In the genomic region with DNA sequence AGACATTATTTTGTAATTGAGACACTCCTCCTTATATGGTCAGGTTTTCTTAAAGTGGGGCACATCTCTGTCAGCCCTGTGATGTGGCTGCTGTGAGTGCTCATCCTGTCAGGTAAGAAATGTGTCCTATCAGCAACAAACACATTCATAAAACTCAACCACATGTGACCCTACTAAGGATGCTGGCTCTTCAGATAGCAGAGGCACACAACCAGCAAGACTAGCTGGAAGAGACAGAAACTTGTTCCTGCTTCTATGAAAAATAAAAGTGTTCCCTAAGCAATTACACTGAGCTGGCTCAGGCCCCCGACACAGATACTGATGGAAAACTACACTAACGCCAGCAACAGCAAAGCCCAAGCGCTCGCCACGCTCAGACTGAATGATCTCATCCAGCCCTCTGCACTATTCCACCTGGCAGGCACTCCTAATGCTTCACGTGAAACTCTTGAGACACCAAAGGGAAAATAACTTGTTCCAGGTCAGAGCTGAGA, we compare ENCODE assay signal across 8 cellular contexts. TPM values are rescaled to one million over a fixed set of nuclear protein-coding genes. Genes with fewer than 3 reads are reported as not detected.
A peak's percentile ranks its signal among the peaks of the same experiment; 100 is the strongest.
DNase-seq lines count a peak whose midpoint lies in the region; ATAC-seq, FAIRE-seq and TF ChIP-seq lines count a peak whose summit lies in the region.

No MANE protein-coding gene starts in this region.

- H3K4me3 ChIP-seq in bronchial epithelial cell (ENCODE audit: low read depth, low read length) (no peak overlapping the region), HAP-1 (no peak overlapping the region)

- no peaks in the 10 kb centered on the region for H3K9me3 ChIP-seq in HAP-1

- peak; percentile 40 to 75 for ATAC-seq in natural killer cell treated with Interleukin-12 subunit alpha and Interleukin-12 subunit beta and Interleukin-15 and Interleukin-18, amount 100 ng/mL, for 72 hours
- no peak for ATAC-seq in GM21723 (IDR thresholded peaks at IDR 0.05; ENCODE audit: unreplicated experiment)

- H3K36me3 Mint-ChIP-seq in natural killer cell treated with Interleukin-12 subunit alpha and Interleukin-12 subunit beta and Interleukin-15 and Interleukin-18, amount 100 ng/mL, for 72 hours, result peaks cover 6% of the 10 kb centered on the region

- TF ChIP-seq CTCF in bronchial epithelial cell (IDR thresholded peaks at IDR 0.05; ENCODE audit: insufficient read depth, low read length, severe bottlenecking), result no peak

- H3K36me3 ChIP-seq in bronchial epithelial cell (ENCODE audit: control insufficient read depth, insufficient read depth, low read length) (peaks cover 6% of the 10 kb centered on the region), HAP-1 (replicated peaks) (0 out of 2 replicates have a peak, but pooled peaks cover 3% of the 10 kb centered on the region)

- no peaks in the 10 kb centered on the region for H3K9me3 Mint-ChIP-seq in natural killer cell treated with Interleukin-12 subunit alpha and Interleukin-12 subunit beta and Interleukin-15 and Interleukin-18, amount 100 ng/mL, for 72 hours

- peak overlapping the region; percentile 24 to 60 for H3K27ac Mint-ChIP-seq in natural killer cell treated with Interleukin-12 subunit alpha and Interleukin-12 subunit beta and Interleukin-15 and Interleukin-18, amount 100 ng/mL, for 72 hours

- H3K27me3 Mint-ChIP-seq in natural killer cell treated with Interleukin-12 subunit alpha and Interleukin-12 subunit beta and Interleukin-15 and Interleukin-18, amount 100 ng/mL, for 72 hours, result no peaks in the 10 kb centered on the region

- no peak overlapping the region for H3K4me3 Mint-ChIP-seq in natural killer cell treated with Interleukin-12 subunit alpha and Interleukin-12 subunit beta and Interleukin-15 and Interleukin-18, amount 100 ng/mL, for 72 hours

- peak; percentile 28 for FAIRE-seq in bronchial epithelial cell (lab: Jason Lieb, UNC)

- in situ Hi-C loops in HAP-1 (cut with MboI; ENCODE audit: low sequenced_read_pairs), result no loop called here

- DNase-seq in CMK (ENCODE audit: low read depth) (peak; percentile 85), T-helper 1 cell (peak in 4 of 5 donors; percentile 46 to 82 (median 48)), bronchial epithelial cell (ENCODE audit: low read depth) (no peak), HuH-7.5 (ENCODE audit: low spot score) (no peak), HAP-1 (ENCODE audit: low spot score in 2 of 2) (no peak), dermis blood vessel endothelial cell (no peak)
- no peak for DNase-seq in natural killer cell treated with Interleukin-12 subunit alpha and Interleukin-12 subunit beta and Interleukin-15 and Interleukin-18, amount 100 ng/mL, for 72 hours (ENCODE audit: low spot score)

- H3K4me1 ChIP-seq in HAP-1, result no peaks in the 10 kb centered on the region

- H3K27me3 ChIP-seq in bronchial epithelial cell (ENCODE audit: control insufficient read depth, insufficient read depth, low read length) (no peaks in the 10 kb centered on the region), HAP-1 (ENCODE audit: low read depth) (no peaks in the 10 kb centered on the region)

- H3K4me1 Mint-ChIP-seq in natural killer cell treated with Interleukin-12 subunit alpha and Interleukin-12 subunit beta and Interleukin-15 and Interleukin-18, amount 100 ng/mL, for 72 hours (ENCODE audit: low read depth in 2 of 2), result peaks cover 34 to 40% of the 10 kb centered on the region in 2 donors

RNA-seq across cellular contexts. Expression of a gene that starts 49.8 kb away (rescaled TPM):
- 0.53 and 0.64 TPM in 2 replicates for total RNA-seq in bronchial epithelial cell
- 1 to 10 TPM; 1.7 to 6.1 TPM for total RNA-seq in natural killer cell treated with Interleukin-12 subunit alpha and Interleukin-12 subunit beta and Interleukin-15 and Interleukin-18, amount 100 ng/mL, for 72 hours
- 0.09 and 0.68 TPM in 2 replicates for total RNA-seq in dermis blood vessel endothelial cell

Comparison
In these comparisons a context has a peak if more than half of its experiments do, and no peak if none do; other contexts are left out.
1. DNase-seq: peak in CMK (single experiment) and T-helper 1 cell (4 of 5); none in bronchial epithelial cell (single experiment), natural killer cell treated with Interleukin-12 subunit alpha and Interleukin-12 subunit beta and Interleukin-15 and Interleukin-18, amount 100 ng/mL, for 72 hours (single experiment), HuH-7.5 (single experiment), HAP-1 (0 of 2) and dermis blood vessel endothelial cell (single experiment).